In genomic region chr4:139872274-139872673, GRCh38 we compare ENCODE assay signal across 1 cellular context.
TF ChIP-seq lines count a peak whose summit lies in the region.

No MANE protein-coding gene starts in this region.

TF ChIP-seq in HepG2, 621 proteins besides CTCF, POLR2A, EP300 and RAD21 (continued from another document):
- TF ChIP-seq TEF (CRISPR knock-in tag; IDR thresholded peaks at IDR 0.05) (no peak), GABPB1 (CRISPR knock-in tag; IDR thresholded peaks at IDR 0.05) (peak; percentile 40; the same call in 1 of the 2 replicates), ZFP1 (CRISPR knock-in tag; IDR thresholded peaks at IDR 0.05) (no peak), HES4 (CRISPR knock-in tag; IDR thresholded peaks at IDR 0.05; ENCODE audit: borderline replicate concordance) (no peak), HMG20B (CRISPR knock-in tag; conservative IDR thresholded peaks at IDR 0.05) (no peak), MAFF (IDR thresholded peaks at IDR 0.05; ENCODE audit: low read depth, low read length) (no peak), ZNF878 (CRISPR knock-in tag; IDR thresholded peaks at IDR 0.05) (no peak), MED1 (CRISPR knock-in tag; IDR thresholded peaks at IDR 0.05) (0 out of 2 replicates have a peak, but pooled peaks have one; percentile 40), ZNF891 (CRISPR knock-in tag; IDR thresholded peaks at IDR 0.05) (no peak), FOSL2 (CRISPR knock-in tag; IDR thresholded peaks at IDR 0.05) (peak; percentile 69), ELF1 (CRISPR knock-in tag; IDR thresholded peaks at IDR 0.05) (peak; percentile 36; the same call in 1 of the 2 replicates), HNF4G (IDR thresholded peaks at IDR 0.05; ENCODE audit: borderline replicate concordance, low read depth, low read length) (no peak), HNF4G (CRISPR knock-in tag; IDR thresholded peaks at IDR 0.05; ENCODE audit: borderline replicate concordance, low read depth) (no peak), ZNF746 (CRISPR knock-in tag; IDR thresholded peaks at IDR 0.05) (no peak), ZBTB7B (CRISPR knock-in tag; IDR thresholded peaks at IDR 0.05) (no peak), TERF1 (CRISPR knock-in tag; IDR thresholded peaks at IDR 0.05) (no peak), AFF4 (CRISPR knock-in tag; IDR thresholded peaks at IDR 0.05) (no peak), NFE2 (CRISPR knock-in tag; IDR thresholded peaks at IDR 0.05) (no peak), ZNF10 (CRISPR knock-in tag; IDR thresholded peaks at IDR 0.05; ENCODE audit: borderline replicate concordance, low read depth) (no peak)
TF ChIP-seq in HepG2: peak in this region for 23.
